Comparison of ENCODE assay signal across 9 cellular contexts in genomic region chr6:29976253-29976587, GRCh38. TPM values are rescaled to one million over a fixed set of nuclear protein-coding genes. Genes with fewer than 3 reads are reported as not detected.
DNase-seq lines count a peak whose midpoint lies in the region; ATAC-seq and TF ChIP-seq lines count a peak whose summit lies in the region.
"Had no signal": no experiment of that assay in that cellular context is flagged by ENCODE, and none has a peak within 500 bp of the region (broad histone marks: within the 10 kb centered on the region; RNA-seq: fewer than 3 reads in every experiment).

No MANE protein-coding gene starts in this region.

- H2BK15ac ChIP-seq in mesenchymal stem cell (ENCODE audit: low read depth, poor library complexity, severe bottlenecking): no peak overlapping the region

- H3K27me3 ChIP-seq in cardiac muscle cell (peaks cover 43% of the 10 kb centered on the region), mesenchymal stem cell (ENCODE audit: control insufficient read depth in 1 of 2, insufficient read depth in 1 of 2, low read length in 2 of 2) (peaks cover 24 to 39% of the 10 kb centered on the region in 2 experiments), upper lobe of left lung (no peaks in the 10 kb centered on the region)

- H3K27ac ChIP-seq in cardiac muscle cell (no peak overlapping the region), mesenchymal stem cell (ENCODE audit: low read length, poor library complexity, severe bottlenecking) (peak overlapping the region; percentile 7), upper lobe of left lung (peak overlapping the region; percentile 84 to 95 (median 94))

- intact Hi-C loops in Right ventricle myocardium inferior (cut with DNase I): loop anchor here (2.0 to 5.0 kb wide), 4 partner anchors 34 to 89 kb away; partner anchors contain the start of genes HLA-A and POLR1H

- H3K27me3 Mint-ChIP-seq in brain: peaks cover 78% of the 10 kb centered on the region

- H3K4me1 Mint-ChIP-seq in brain: peaks cover 28% of the 10 kb centered on the region

- peaks cover 0 to 5% (median 2%) of the 10 kb centered on the region in 5 experiments for H3K9me3 Mint-ChIP-seq in brain

- no peak for TF ChIP-seq EP300 in upper lobe of left lung (IDR thresholded peaks at IDR 0.05)

- WGBS in mesenchymal stem cell: 44% methylated on average over 6 of the region's 8 CpGs
- 12 to 23% methylated on average over 8 of the region's 8 CpGs for WGBS in upper lobe of left lung, 2 donors

- H4K91ac ChIP-seq in mesenchymal stem cell (ENCODE audit: low read length): no peak overlapping the region

- no peak overlapping the region for H4K8ac ChIP-seq in mesenchymal stem cell (ENCODE audit: low read length)

- no peak for TF ChIP-seq CTCF in cardiac muscle cell (IDR thresholded peaks at IDR 0.05; ENCODE audit: low read depth, low read length)
- TF ChIP-seq CTCF in brain (conservative IDR thresholded peaks at IDR 0.05): no peak
- no peak for TF ChIP-seq CTCF in upper lobe of left lung (IDR thresholded peaks at IDR 0.05)

- peak overlapping the region in 4 of 5 experiments; percentile 21 to 89 (median 42) for H3K27ac Mint-ChIP-seq in brain

- no peak overlapping the region for H3K14ac ChIP-seq in mesenchymal stem cell (ENCODE audit: low read length in 2 of 2)

- H3K4me2 ChIP-seq in mesenchymal stem cell (ENCODE audit: low read length, poor library complexity, severe bottlenecking): peak overlapping the region; percentile 85

- H3K79me1 ChIP-seq in mesenchymal stem cell (replicated peaks; ENCODE audit: low read length, poor library complexity, severe bottlenecking): peaks cover 5% of the 10 kb centered on the region

- H3K4me3 Mint-ChIP-seq in brain: peak overlapping the region; percentile 83 to 93 (median 88)

- peak overlapping the region; percentile 27 for H3K4me3 ChIP-seq in cardiac muscle cell
- H3K4me3 ChIP-seq in mesenchymal stem cell (ENCODE audit: insufficient read depth in 1 of 2, low read depth in 1 of 2, low read length in 2 of 2): peak overlapping the region; percentile 36 to 78
- H3K4me3 ChIP-seq in upper lobe of left lung: peak overlapping the region in 3 of 4 donors; percentile 45 to 59 (median 57)

- no peak overlapping the region for H3K18ac ChIP-seq in mesenchymal stem cell (ENCODE audit: low read depth in 1 of 2, low read length in 2 of 2)

- H2BK5ac ChIP-seq in mesenchymal stem cell (ENCODE audit: low read depth, low read length, poor library complexity, severe bottlenecking): no peak overlapping the region

- no peaks in the 10 kb centered on the region for H3K36me3 Mint-ChIP-seq in brain

- no peaks in the 10 kb centered on the region for H3K36me3 ChIP-seq in cardiac muscle cell
- H3K36me3 ChIP-seq in mesenchymal stem cell (ENCODE audit: control insufficient read depth in 1 of 2, insufficient read depth in 2 of 2, low read depth in 1 of 2, low read length in 2 of 2): no peaks in the 10 kb centered on the region
- H3K36me3 ChIP-seq in upper lobe of left lung: no peaks in the 10 kb centered on the region

- H3K9me3 ChIP-seq in cardiac muscle cell (ENCODE audit: low read depth): no peaks in the 10 kb centered on the region
- no peaks in the 10 kb centered on the region for H3K9me3 ChIP-seq in mesenchymal stem cell (ENCODE audit: control insufficient read depth, low read length)
- H3K9me3 ChIP-seq in upper lobe of left lung: no peaks in the 10 kb centered on the region

- no peak overlapping the region for H2AFZ ChIP-seq in mesenchymal stem cell (ENCODE audit: low read depth, low read length)

- peak overlapping the region; percentile 92 for H3K9ac ChIP-seq in mesenchymal stem cell (ENCODE audit: low read length)

- ATAC-seq in Right ventricle myocardium inferior: no peak
- no peak for ATAC-seq in upper lobe of left lung (ENCODE audit: low FRiP score in 2 of 2)

- TF ChIP-seq POLR2A in upper lobe of left lung (IDR thresholded peaks at IDR 0.05): no peak

- H2AK5ac ChIP-seq in mesenchymal stem cell (ENCODE audit: low read length, severe bottlenecking): no peak overlapping the region

- H3K4me1 ChIP-seq in cardiac muscle cell (ENCODE audit: low read depth) (no peaks in the 10 kb centered on the region), mesenchymal stem cell (ENCODE audit: control insufficient read depth, insufficient read depth, low read depth, low read length) (peaks cover 16% of the 10 kb centered on the region), upper lobe of left lung (peaks cover 14 to 32% (median 18%) of the 10 kb centered on the region in 4 donors)

- no peak overlapping the region for H2BK12ac ChIP-seq in mesenchymal stem cell (ENCODE audit: low read length in 2 of 2)

- H2BK120ac ChIP-seq in mesenchymal stem cell (ENCODE audit: low read depth, low read length): no peak overlapping the region

- H3K23ac ChIP-seq in mesenchymal stem cell (ENCODE audit: low read length in 2 of 2): no peak overlapping the region

- DNase-seq in cardiac muscle cell (ENCODE audit: low read depth in 1 of 2, low spot score in 1 of 2): no peak
- DNase-seq in Right ventricle myocardium inferior (ENCODE audit: missing footprints): no peak
- no peak for DNase-seq in mesenchymal stem cell
- no peak for DNase-seq in upper lobe of left lung
- DNase-seq in stimulated activated CD4-positive, alpha-beta T cell treated with anti-CD3 and anti-CD28 coated beads, Interleukin-4, amount 100 ng/mL, for 1 hour: no peak
- DNase-seq in NCI-H1417 (lab: John Stamatoyannopoulos, UW): no peak
- DNase-seq in HK-2 (ENCODE audit: unreplicated experiment): no peak
- DNase-seq: DND-41 had no signal

- H3K4ac ChIP-seq in mesenchymal stem cell (ENCODE audit: low read depth in 1 of 2, low read length in 2 of 2): no peak overlapping the region

RNA-seq across cellular contexts. Expression of gene HLA-A, which starts 33.9 kb away (rescaled TPM):
- total RNA-seq in cardiac muscle cell: 164 and 177 TPM in 2 replicates
- 119 TPM in 2 replicates for polyA plus RNA-seq in cardiac muscle cell
- total RNA-seq in Right ventricle myocardium inferior: 249 TPM
- polyA plus RNA-seq in brain (ENCODE audit: insufficient read depth, low read depth, low replicate concordance): 522 TPM
- 501 TPM for polyA plus RNA-seq in mesenchymal stem cell (2013, experiment 1 of 2)
- polyA plus RNA-seq in mesenchymal stem cell (2013, experiment 2 of 2): 521 TPM
- 1,000 to 10,000 TPM in 3 of 6 donors, 100 to 1,000 TPM in 3; 497 to 1,319 (median 949) TPM for total RNA-seq in upper lobe of left lung
